In genomic region chr11:63866211-63866610, GRCh38 we compare ENCODE assay signal across 8 cellular contexts. TPM values are rescaled to one million over a fixed set of nuclear protein-coding genes. Genes with fewer than 3 reads are reported as not detected.
DNase-seq lines count a peak whose midpoint lies in the region; ATAC-seq and FAIRE-seq lines count a peak whose summit lies in the region.

No MANE protein-coding gene starts in this region.

- peak overlapping the region; percentile 28 for H3K4me3 Mint-ChIP-seq in activated CD4-positive, alpha-beta T cell treated with anti-CD3 and anti-CD28 coated beads for 36 hours
- peak overlapping the region; percentile 61 for H3K4me3 Mint-ChIP-seq in central memory CD8-positive, alpha-beta T cell

- peaks cover 79% of the 10 kb centered on the region for H3K4me1 Mint-ChIP-seq in activated CD4-positive, alpha-beta T cell treated with anti-CD3 and anti-CD28 coated beads for 36 hours
- H3K4me1 Mint-ChIP-seq in central memory CD8-positive, alpha-beta T cell: peaks cover 70% of the 10 kb centered on the region

- peaks cover 33% of the 10 kb centered on the region for H3K36me3 Mint-ChIP-seq in activated CD4-positive, alpha-beta T cell treated with anti-CD3 and anti-CD28 coated beads for 36 hours (ENCODE audit: low read depth)
- H3K36me3 Mint-ChIP-seq in central memory CD8-positive, alpha-beta T cell (ENCODE audit: insufficient read depth): peaks cover 13% of the 10 kb centered on the region

- peak; percentile 81 for ATAC-seq in activated CD4-positive, alpha-beta T cell treated with anti-CD3 and anti-CD28 coated beads for 36 hours
- peak; percentile 89 for ATAC-seq in central memory CD8-positive, alpha-beta T cell (replicated peaks; ENCODE audit: extremely low read depth, poor library complexity, severe bottlenecking)
- no peak for ATAC-seq in HG02852 (IDR thresholded peaks at IDR 0.05; ENCODE audit: unreplicated experiment)
- ATAC-seq in HG03457 (IDR thresholded peaks at IDR 0.05; ENCODE audit: unreplicated experiment): no peak

- POLR2A ChIA-PET in activated CD4-positive, alpha-beta T cell treated with anti-CD3 and anti-CD28 coated beads for 36 hours (lab: Charles Lee): interaction anchor here (0.8 kb wide), 1 partner anchor 421 kb away, joined by 14 read pairs; no protein-coding TSS in a partner anchor

- intact Hi-C loops in activated CD4-positive, alpha-beta T cell treated with anti-CD3 and anti-CD28 coated beads for 36 hours (cut with DNase I, micrococcal nuclease): loop anchor here (1.0 to 10.0 kb wide), 6 partner anchors 13 to 301 kb away; partner anchors contain the start of genes MARK2 (in 1 of the 2) and PLAAT2 (in 1 of the 2)

- peak overlapping the region; percentile 62 for H3K27ac Mint-ChIP-seq in activated CD4-positive, alpha-beta T cell treated with anti-CD3 and anti-CD28 coated beads for 36 hours
- peak overlapping the region; percentile 80 for H3K27ac Mint-ChIP-seq in central memory CD8-positive, alpha-beta T cell (ENCODE audit: low read depth)

- CTCF ChIA-PET in activated CD4-positive, alpha-beta T cell treated with anti-CD3 and anti-CD28 coated beads for 36 hours (lab: Charles Lee): interaction anchor here (0.8 to 2.1 kb wide), 8 partner anchors 8 to 29 kb away, joined by 3 to 9 read pairs (median 4); partner anchors contain the start of gene MARK2

- peak; percentile 75 for FAIRE-seq in GM19239 (lab: Jason Lieb, UNC)

- no peaks in the 10 kb centered on the region for H3K27me3 Mint-ChIP-seq in activated CD4-positive, alpha-beta T cell treated with anti-CD3 and anti-CD28 coated beads for 36 hours
- H3K27me3 Mint-ChIP-seq in central memory CD8-positive, alpha-beta T cell: no peaks in the 10 kb centered on the region

- DNase-seq in GM19239 (ENCODE audit: insufficient read length, low spot score) (peak; percentile 75), DMS53 treated with DMSO at 0.1 percent for 48 hours (lab: John Stamatoyannopoulos, UW; ENCODE audit: unreplicated experiment) (no peak)
- peak; percentile 95 for DNase-seq in Jurkat, Clone E6-1 (ENCODE audit: low read depth, low spot score)
- peak; percentile 92 for DNase-seq in activated CD4-positive, alpha-beta T cell treated with anti-CD3 and anti-CD28 coated beads for 36 hours
- DNase-seq in central memory CD8-positive, alpha-beta T cell (ENCODE audit: low spot score in 2 of 2): peak; percentile 50 to 76
- DNase-seq in stimulated activated CD4-positive, alpha-beta T cell treated with anti-CD3 and anti-CD28 coated beads, Interleukin-1b, Interleukin-23, amount 100 ng/mL, for 24 hours (ENCODE audit: low read depth in 4 of 4, low spot score in 1 of 4): peak; percentile 45 to 72 (median 56)

- H3K9me3 Mint-ChIP-seq in activated CD4-positive, alpha-beta T cell treated with anti-CD3 and anti-CD28 coated beads for 36 hours (ENCODE audit: low read depth): no peaks in the 10 kb centered on the region
- no peaks in the 10 kb centered on the region for H3K9me3 Mint-ChIP-seq in central memory CD8-positive, alpha-beta T cell

- H3K4me3 ChIP-seq in Jurkat, Clone E6-1 (ENCODE audit: low read length): peak overlapping the region; percentile 22; the same call in 1 of the 2 replicates

RNA-seq across cellular contexts. Expression of gene MARK2, which starts 27.3 kb away (rescaled TPM):
- polyA plus RNA-seq in Jurkat, Clone E6-1 (2012; ENCODE audit: insufficient read depth, insufficient read length): 21.7 TPM
- total RNA-seq in activated CD4-positive, alpha-beta T cell treated with anti-CD3 and anti-CD28 coated beads for 36 hours: 10 to 100 TPM; 24.3 to 24.9 TPM

RNA-seq across cellular contexts. Expression of gene RCOR2, which starts 50.8 kb away (rescaled TPM):
- 9.3 TPM for polyA plus RNA-seq in Jurkat, Clone E6-1 (2012; ENCODE audit: insufficient read depth, insufficient read length)
- under 1 TPM; 0.37 TPM for total RNA-seq in activated CD4-positive, alpha-beta T cell treated with anti-CD3 and anti-CD28 coated beads for 36 hours

RNA-seq across cellular contexts. Expression of gene SPINDOC, which starts 53.0 kb away (rescaled TPM):
- polyA plus RNA-seq in Jurkat, Clone E6-1 (2012; ENCODE audit: insufficient read depth, insufficient read length): 77.2 TPM
- total RNA-seq in activated CD4-positive, alpha-beta T cell treated with anti-CD3 and anti-CD28 coated beads for 36 hours: 10 to 100 TPM; 25.7 to 26.2 TPM

Comparison
In these comparisons a context has a peak if more than half of its experiments do, and no peak if none do; other contexts are left out.
1. ATAC-seq: peak in activated CD4-positive, alpha-beta T cell treated with anti-CD3 and anti-CD28 coated beads for 36 hours (single experiment) and central memory CD8-positive, alpha-beta T cell (single experiment); none in HG02852 (single experiment) and HG03457 (single experiment).